In genomic region chrX:18945488-18945887, GRCh38 we compare ENCODE assay signal across 1 cellular context.
TF ChIP-seq lines count a peak whose summit lies in the region.

No MANE protein-coding gene starts in this region.

TF ChIP-seq in A549, 52 proteins besides CTCF, POLR2A, EP300 and RAD21 (continued from another document):
- TF ChIP-seq NR3C1 (IDR thresholded peaks at IDR 0.05) (no peak), FOSB (CRISPR knock-in tag; IDR thresholded peaks at IDR 0.05) (no peak), NFE2L2 (conservative IDR thresholded peaks at IDR 0.05; ENCODE audit: low read length) (no peak), USF2 (IDR thresholded peaks at IDR 0.05) (no peak), KDM1A (IDR thresholded peaks at IDR 0.05; ENCODE audit: low read depth) (no peak)
